21 cellular contexts compared by ENCODE assay signal in the genomic region with DNA sequence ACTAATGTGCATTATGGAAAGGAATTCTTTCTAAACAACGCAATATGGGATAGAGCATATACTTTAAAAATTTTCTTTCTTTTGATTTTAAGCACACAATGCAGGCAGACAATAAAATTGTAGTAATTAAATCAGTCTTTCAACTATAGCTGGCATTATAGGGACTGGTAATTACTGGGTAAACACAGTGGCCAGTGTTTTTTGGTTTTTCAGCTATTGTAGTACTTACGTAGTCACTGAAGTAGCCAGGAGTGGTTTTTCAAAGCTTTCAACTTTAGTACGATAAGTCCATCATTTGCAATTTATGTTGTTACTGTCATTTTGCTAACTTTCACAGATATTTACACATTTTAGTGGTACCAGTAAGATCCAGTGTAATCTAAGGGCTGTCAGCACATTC. TPM values are rescaled to one million over a fixed set of nuclear protein-coding genes. Genes with fewer than 3 reads are reported as not detected.
A peak's percentile ranks its signal among the peaks of the same experiment; 100 is the strongest.
DNase-seq lines count a peak whose midpoint lies in the region; ATAC-seq and TF ChIP-seq lines count a peak whose summit lies in the region.
"Had no signal": no experiment of that assay in that cellular context is flagged by ENCODE, and none has a peak within 500 bp of the region (broad histone marks: within the 10 kb centered on the region; RNA-seq: fewer than 3 reads in every experiment).

No MANE protein-coding gene starts in this region.

- H3K9me3 Mint-ChIP-seq in stimulated activated naive B cell treated with anti-CD40 and anti-IgM and Interleukin-4, amounts not matched to agents 10 μg/mL and 1 μg/mL and 100 μg/mL, for 72 hours = peaks cover 3% of the 10 kb centered on the region in 2 donors
- H3K9me3 Mint-ChIP-seq: naive B cell had no signal

- CTCF ChIA-PET in OCI-LY7 (lab: Charles Lee; ENCODE audit: unreplicated experiment) = no interaction called here

- no peak overlapping the region for H3K27ac ChIP-seq in OCI-LY7 (ENCODE audit: low read depth, low read length, poor library complexity, severe bottlenecking)
- H3K27ac ChIP-seq: esophagus squamous epithelium, pancreas, right lobe of liver, SJCRH30, thyroid gland had no signal

- no peaks in the 10 kb centered on the region for H3K27me3 Mint-ChIP-seq in stimulated activated naive B cell treated with anti-CD40 and anti-IgM and Interleukin-4, amounts not matched to agents 10 μg/mL and 1 μg/mL and 100 μg/mL, for 72 hours
- H3K27me3 Mint-ChIP-seq: naive B cell had no signal

- peaks cover 13% of the 10 kb centered on the region; the same call in 1 of the 2 replicates for H3K79me2 ChIP-seq in OCI-LY7 (ENCODE audit: insufficient read depth, low read depth, low read length)

- H3K4me3 Mint-ChIP-seq in stimulated activated naive B cell treated with anti-CD40 and anti-IgM and Interleukin-4, amounts not matched to agents 10 μg/mL and 1 μg/mL and 100 μg/mL, for 72 hours = no peak overlapping the region

- peaks cover 5% of the 10 kb centered on the region for H3K4me1 ChIP-seq in OCI-LY7 (ENCODE audit: insufficient read depth, low read length, poor library complexity, severe bottlenecking)
- H3K4me1 ChIP-seq: pancreas, right lobe of liver, SJCRH30 had no signal

- no peaks in the 10 kb centered on the region for H3K9me3 ChIP-seq in OCI-LY7 (ENCODE audit: low read length)
- H3K9me3 ChIP-seq: esophagus squamous epithelium, pancreas, right lobe of liver, SJCRH30, thyroid gland had no signal

- peaks cover 29 to 47% of the 10 kb centered on the region in 2 donors for H3K36me3 Mint-ChIP-seq in stimulated activated naive B cell treated with anti-CD40 and anti-IgM and Interleukin-4, amounts not matched to agents 10 μg/mL and 1 μg/mL and 100 μg/mL, for 72 hours

- POLR2A ChIA-PET in OCI-LY7 (lab: Charles Lee) = interaction anchor here (0.6 to 1.4 kb wide), 4 partner anchors 20 to 263 kb away, joined by 3 to 5 read pairs (median 3); no protein-coding TSS in a partner anchor

- no peak overlapping the region for H2AFZ ChIP-seq in OCI-LY7 (ENCODE audit: low read length)

- no peak for TF ChIP-seq CTCF in GM12865 (IDR thresholded peaks at IDR 0.05; ENCODE audit: insufficient read depth, low read depth, low read length, missing control alignments)
- no peak for TF ChIP-seq CTCF in OCI-LY7 (conservative IDR thresholded peaks at IDR 0.05; ENCODE audit: low read length)

- no TSS peak for BruUV-seq in OCI-LY7 (replicated peaks; lab: Mats Ljungman, UMichigan)

- H3K27ac Mint-ChIP-seq in stimulated activated naive B cell treated with anti-CD40 and anti-IgM and Interleukin-4, amounts not matched to agents 10 μg/mL and 1 μg/mL and 100 μg/mL, for 72 hours = peak overlapping the region; percentile 56

- H3K4me3 ChIP-seq in GM12865 (ENCODE audit: low read depth, low read length) (peak overlapping the region; percentile 91), OCI-LY7 (ENCODE audit: low read depth, low read length, poor library complexity, severe bottlenecking) (no peak overlapping the region)
- H3K4me3 ChIP-seq: esophagus squamous epithelium, K562, pancreas, right lobe of liver, SJCRH30, thyroid gland had no signal

- intact Hi-C loops in OCI-LY7 (cut with micrococcal nuclease; ENCODE audit: unreplicated experiment) = loop anchor here (2.0 kb wide), 1 partner anchor 51 kb away; the partner anchor contains the start of gene RAB3GAP2

- H3K9me2 ChIP-seq in OCI-LY7 (ENCODE audit: insufficient read depth, low read length) = no peaks in the 10 kb centered on the region

- no peaks in the 10 kb centered on the region for H4K20me1 ChIP-seq in OCI-LY7 (ENCODE audit: insufficient read depth, low read length)

- ATAC-seq in stimulated activated naive B cell treated with anti-CD40 and anti-IgM and Interleukin-4, amounts not matched to agents 10 μg/mL and 1 μg/mL and 100 μg/mL, for 72 hours (replicated peaks) = no peak
- ATAC-seq in HG03378 (IDR thresholded peaks at IDR 0.05; ENCODE audit: unreplicated experiment) = no peak
- ATAC-seq: K562, pancreas, right lobe of liver had no signal

- no peak overlapping the region for H3K4me2 ChIP-seq in OCI-LY7 (ENCODE audit: low read length)

- H3K36me3 ChIP-seq in OCI-LY7 (ENCODE audit: insufficient read depth, low read length) = peaks cover 20% of the 10 kb centered on the region
- H3K36me3 ChIP-seq: pancreas, right lobe of liver, thyroid gland had no signal

- peaks cover 45 to 70% of the 10 kb centered on the region in 2 donors for H3K4me1 Mint-ChIP-seq in stimulated activated naive B cell treated with anti-CD40 and anti-IgM and Interleukin-4, amounts not matched to agents 10 μg/mL and 1 μg/mL and 100 μg/mL, for 72 hours

- peak; percentile 18 for DNase-seq in GM12865 (ENCODE audit: low read depth)
- DNase-seq in NCI-H1417 treated with DMSO at 0.1 percent for 48 hours (lab: John Stamatoyannopoulos, UW) = peak; percentile 54
- DNase-seq in NCI-H774 (lab: John Stamatoyannopoulos, UW) = peak; percentile 81
- no peak for DNase-seq in stimulated activated naive B cell treated with anti-CD40 and anti-IgM and Interleukin-4, amounts not matched to agents 10 μg/mL and 1 μg/mL and 100 μg/mL, for 72 hours
- no peak for DNase-seq in activated effector memory CD4-positive, alpha-beta T cell treated with Interleukin-2 at 50 U/mL for 16 hours
- no peak for DNase-seq in OCI-LY7 (ENCODE audit: low spot score)
- DNase-seq: activated CD4-positive, CD25-positive, alpha-beta regulatory T cell; activated naive CD4-positive, alpha-beta T cell treated with anti-CD3 and anti-CD28 coated beads, Interleukin-2, amount 50 U/mL, for 16 hours; activated T-cell treated with anti-CD3 and anti-CD28 coated beads, Interleukin-2, amount 50 U/mL, for 48 hours; cerebellar nuclear complex; esophagus squamous epithelium; kidney glomerular epithelial cell; mammary epithelial cell; naive B cell; pancreas; right lobe of liver; SJCRH30; stimulated activated naive CD4-positive, alpha-beta T cell; thyroid gland had no signal

RNA-seq across cellular contexts. Expression of gene RAB3GAP2, which starts 50.6 kb away (rescaled TPM):
- 16.9 and 22.6 TPM in 2 replicates for total RNA-seq in OCI-LY7 (2014; rRNA removed; shearing (Covaris generic))
- 37.4 and 41.1 TPM in 2 replicates for total RNA-seq in OCI-LY7 (2022)

Comparison
In these comparisons a context has a peak if more than half of its experiments do, and no peak if none do; other contexts are left out.
1. DNase-seq: peak in GM12865 (single experiment), NCI-H1417 treated with DMSO at 0.1 percent for 48 hours (single experiment) and NCI-H774 (single experiment); none in stimulated activated naive B cell treated with anti-CD40 and anti-IgM and Interleukin-4, amounts not matched to agents 10 μg/mL and 1 μg/mL and 100 μg/mL, for 72 hours (single experiment), activated effector memory CD4-positive, alpha-beta T cell treated with Interleukin-2 at 50 U/mL for 16 hours (single experiment) and OCI-LY7 (single experiment).